In the genomic region with DNA sequence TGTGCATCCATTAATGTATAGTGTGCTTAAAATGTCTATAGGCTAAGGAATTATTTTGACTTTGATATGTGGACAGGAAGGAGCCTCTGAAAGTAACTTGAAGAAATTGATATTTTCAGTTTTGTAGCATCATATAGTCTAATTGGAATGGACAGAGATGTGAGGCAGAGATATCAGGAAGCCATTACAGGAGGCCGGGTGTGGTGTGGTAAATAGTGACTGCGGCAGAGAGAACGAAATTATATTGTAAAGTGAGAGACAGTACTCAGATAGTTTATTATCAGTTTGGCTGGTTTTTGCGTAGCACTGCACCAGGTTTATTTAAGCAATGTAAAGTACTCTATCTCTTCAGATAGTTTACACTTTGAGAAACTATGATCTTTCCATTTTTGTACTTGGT, we compare ENCODE assay signal across 21 cellular contexts.
DNase-seq lines count a peak whose midpoint lies in the region; ATAC-seq and TF ChIP-seq lines count a peak whose summit lies in the region.
"Had no signal": no experiment of that assay in that cellular context is flagged by ENCODE, and none has a peak within 500 bp of the region (broad histone marks: within the 10 kb centered on the region; RNA-seq: fewer than 3 reads in every experiment).

No MANE protein-coding gene starts in this region.

- no peaks in the 10 kb centered on the region for H3K27me3 ChIP-seq in tibial nerve
- H3K27me3 ChIP-seq: BE2C; BLaER1 treated with 17β-estradiol and CSF1 and Interleukin-3, amounts not matched to agents 10 nM and 100 nM had no signal

- no peaks in the 10 kb centered on the region for H3K9me3 ChIP-seq in tibial nerve
- H3K9me3 ChIP-seq: A549, BE2C had no signal

- no peak for ATAC-seq in stimulated activated naive CD8-positive, alpha-beta T cell treated with anti-CD3 and anti-CD28 coated beads, Interleukin-15, Interleukin-2, amounts not matched to agents 100 U/mL and 50 U/mL, for 24 hours
- ATAC-seq in natural killer cell treated with Interleukin-12 subunit alpha and Interleukin-12 subunit beta and Interleukin-15 and Interleukin-18, amount 100 ng/mL, for 72 hours = no peak
- ATAC-seq: A549, GM23338, HCT116 had no signal

- H3K9me3 Mint-ChIP-seq in stimulated activated naive CD8-positive, alpha-beta T cell treated with anti-CD3 and anti-CD28 coated beads, Interleukin-15, Interleukin-2, amounts not matched to agents 100 ng/mL and 50 ng/mL, for 24 hours = peaks cover 4% of the 10 kb centered on the region
- peaks cover 0 to 2% (median 0%) of the 10 kb centered on the region in 6 donors for H3K9me3 Mint-ChIP-seq in immature natural killer cell
- H3K9me3 Mint-ChIP-seq in natural killer cell treated with Interleukin-12 subunit alpha and Interleukin-12 subunit beta and Interleukin-15 and Interleukin-18, amount 100 ng/mL, for 72 hours = no peaks in the 10 kb centered on the region
- H3K9me3 Mint-ChIP-seq: GM23338, H9 had no signal

- 95 to 96% methylated on average over 4 of the region's 4 CpGs for WGBS in tibial nerve, 2 donors

- H3K4me3 Mint-ChIP-seq in stimulated activated naive CD8-positive, alpha-beta T cell treated with anti-CD3 and anti-CD28 coated beads, Interleukin-15, Interleukin-2, amounts not matched to agents 100 ng/mL and 50 ng/mL, for 24 hours = no peak overlapping the region
- peak overlapping the region; percentile 1 to 66 (median 38) for H3K4me3 Mint-ChIP-seq in immature natural killer cell
- peak overlapping the region; percentile 10 for H3K4me3 Mint-ChIP-seq in natural killer cell treated with Interleukin-12 subunit alpha and Interleukin-12 subunit beta and Interleukin-15 and Interleukin-18, amount 100 ng/mL, for 72 hours
- H3K4me3 Mint-ChIP-seq: CD4-positive, alpha-beta memory T cell; GM23338; H9 had no signal

- no peak for DNase-seq in stimulated activated naive CD8-positive, alpha-beta T cell treated with anti-CD3 and anti-CD28 coated beads, Interleukin-15, Interleukin-2, amounts not matched to agents 100 U/mL and 50 U/mL, for 24 hours
- no peak for DNase-seq in immature natural killer cell
- no peak for DNase-seq in natural killer cell treated with Interleukin-12 subunit alpha and Interleukin-12 subunit beta and Interleukin-15 and Interleukin-18, amount 100 ng/mL, for 72 hours (ENCODE audit: low spot score)
- DNase-seq in tibial nerve (ENCODE audit: low spot score in 2 of 2) = no peak
- DNase-seq in posterior vena cava (ENCODE audit: low spot score) = no peak
- DNase-seq: 8988T; ACHN; AML-193; BE2C; Calu3; CD4-positive, alpha-beta memory T cell; COR-L47; DMS53; DMS79 treated with DMSO at 0.1 percent for 48 hours; GF-D8; H9 had no signal

- TF ChIP-seq CTCF in tibial nerve (IDR thresholded peaks at IDR 0.05) = no peak

- peaks cover 6% of the 10 kb centered on the region for H3K4me1 Mint-ChIP-seq in stimulated activated naive CD8-positive, alpha-beta T cell treated with anti-CD3 and anti-CD28 coated beads, Interleukin-15, Interleukin-2, amounts not matched to agents 100 ng/mL and 50 ng/mL, for 24 hours (ENCODE audit: low read depth)
- H3K4me1 Mint-ChIP-seq in immature natural killer cell = peaks cover 26 to 50% of the 10 kb centered on the region in 2 donors
- H3K4me1 Mint-ChIP-seq in natural killer cell treated with Interleukin-12 subunit alpha and Interleukin-12 subunit beta and Interleukin-15 and Interleukin-18, amount 100 ng/mL, for 72 hours (ENCODE audit: low read depth in 2 of 2) = peaks cover 17 to 28% of the 10 kb centered on the region in 2 donors
- H3K4me1 Mint-ChIP-seq: GM23338, H9 had no signal

- H3K4me3 ChIP-seq in tibial nerve = no peak overlapping the region
- H3K4me3 ChIP-seq: A549; BLaER1 treated with 17β-estradiol and CSF1 and Interleukin-3, amounts not matched to agents 10 nM and 100 nM; GM23338 had no signal

- H3K27me3 Mint-ChIP-seq in stimulated activated naive CD8-positive, alpha-beta T cell treated with anti-CD3 and anti-CD28 coated beads, Interleukin-15, Interleukin-2, amounts not matched to agents 100 ng/mL and 50 ng/mL, for 24 hours = no peaks in the 10 kb centered on the region
- no peaks in the 10 kb centered on the region for H3K27me3 Mint-ChIP-seq in immature natural killer cell (ENCODE audit: low read depth in 3 of 3)
- H3K27me3 Mint-ChIP-seq in natural killer cell treated with Interleukin-12 subunit alpha and Interleukin-12 subunit beta and Interleukin-15 and Interleukin-18, amount 100 ng/mL, for 72 hours = no peaks in the 10 kb centered on the region
- H3K27me3 Mint-ChIP-seq: CD4-positive, alpha-beta memory T cell had no signal

- H3K36me3 Mint-ChIP-seq in stimulated activated naive CD8-positive, alpha-beta T cell treated with anti-CD3 and anti-CD28 coated beads, Interleukin-15, Interleukin-2, amounts not matched to agents 100 ng/mL and 50 ng/mL, for 24 hours (ENCODE audit: low read depth) = peaks cover 45% of the 10 kb centered on the region
- H3K36me3 Mint-ChIP-seq in immature natural killer cell = peaks cover 9 to 14% (median 12%) of the 10 kb centered on the region in 3 donors
- peaks cover 5% of the 10 kb centered on the region for H3K36me3 Mint-ChIP-seq in natural killer cell treated with Interleukin-12 subunit alpha and Interleukin-12 subunit beta and Interleukin-15 and Interleukin-18, amount 100 ng/mL, for 72 hours

- peaks cover 0 to 8% (median 0%) of the 10 kb centered on the region in 3 donors for H3K36me3 ChIP-seq in tibial nerve
- H3K36me3 ChIP-seq: BE2C had no signal

- no peak for TF ChIP-seq POLR2A in tibial nerve (IDR thresholded peaks at IDR 0.05)

- intact Hi-C loops in posterior vena cava (cut with DNase I) = loop anchor here in 1 of 2 donors (5.0 kb wide), 1 partner anchor 602 kb away; no protein-coding TSS in a partner anchor

- TF ChIP-seq EP300 in tibial nerve (IDR thresholded peaks at IDR 0.05) = no peak

- no peak overlapping the region for H3K27ac ChIP-seq in tibial nerve
- H3K27ac ChIP-seq: A549; BLaER1 treated with 17β-estradiol and CSF1 and Interleukin-3, amounts not matched to agents 10 nM and 100 nM had no signal

- H3K4me1 ChIP-seq in tibial nerve = no peaks in the 10 kb centered on the region
- H3K4me1 ChIP-seq: A549; BLaER1 treated with 17β-estradiol and CSF1 and Interleukin-3, amounts not matched to agents 10 nM and 100 nM had no signal

- peak overlapping the region; percentile 13 for H3K27ac Mint-ChIP-seq in stimulated activated naive CD8-positive, alpha-beta T cell treated with anti-CD3 and anti-CD28 coated beads, Interleukin-15, Interleukin-2, amounts not matched to agents 100 ng/mL and 50 ng/mL, for 24 hours
- H3K27ac Mint-ChIP-seq in immature natural killer cell = peak overlapping the region; percentile 10 to 75 (median 48)
- H3K27ac Mint-ChIP-seq in natural killer cell treated with Interleukin-12 subunit alpha and Interleukin-12 subunit beta and Interleukin-15 and Interleukin-18, amount 100 ng/mL, for 72 hours = peak overlapping the region; percentile 2 to 4
- H3K27ac Mint-ChIP-seq: GM23338, H9 had no signal
